7 cellular contexts compared by ENCODE assay signal in genomic region chr6:859936-860335, GRCh38.
"Had no signal": no experiment of that assay in that cellular context is flagged by ENCODE, and none has a peak within 500 bp of the region (broad histone marks: within the 10 kb centered on the region; RNA-seq: fewer than 3 reads in every experiment).

No MANE protein-coding gene starts in this region.

- H3K36me3 Mint-ChIP-seq: IgD-negative memory B cell had no signal

- H3K9me3 ChIP-seq: HAP-1 had no signal

- H2AFZ ChIP-seq: GM23248 had no signal

- DNase-seq: GM23248, GOT3, H7, KBM-7 had no signal

- H3K36me3 ChIP-seq: HAP-1 had no signal

- H3K4me3 Mint-ChIP-seq: IgD-negative memory B cell had no signal

- H3K4me3 ChIP-seq: GM23248, HAP-1 had no signal

- H3K9me3 Mint-ChIP-seq: IgD-negative memory B cell had no signal

- H3K27ac ChIP-seq: GM23248 had no signal

- H3K4me1 Mint-ChIP-seq: IgD-negative memory B cell had no signal

- H3K4me1 ChIP-seq: HAP-1 had no signal

- ATAC-seq: HCT116 had no signal
